Comparison of ENCODE assay signal across 34 cellular contexts in genomic region chr4:152836936-152837335, GRCh38. TPM values are rescaled to one million over a fixed set of nuclear protein-coding genes. Genes with fewer than 3 reads are reported as not detected.
"Had no signal": no experiment of that assay in that cellular context is flagged by ENCODE, and none has a peak within 500 bp of the region (broad histone marks: within the 10 kb centered on the region; RNA-seq: fewer than 3 reads in every experiment).

No MANE protein-coding gene starts in this region.

- ATAC-seq: activated CD8-positive, alpha-beta T cell treated with anti-CD3 and anti-CD28 coated beads for 36 hours; activated naive CD8-positive, alpha-beta T cell treated with anti-CD3 and anti-CD28 coated beads, Interleukin-2, amount 50 U/mL, for 24 hours had no signal

- H3K4me3 ChIP-seq: ascending aorta, cardiac muscle cell had no signal

- H3K36me3 ChIP-seq: cardiac muscle cell had no signal

- H3K4me1 ChIP-seq: ascending aorta had no signal

- H3K27ac ChIP-seq: ascending aorta, cardiac muscle cell, WERI-Rb-1 had no signal

- H3K4me1 Mint-ChIP-seq: brain had no signal

- H3K4me3 Mint-ChIP-seq: activated B cell treated with CpG ODN at 0.5 μM for 24 hours; activated CD4-positive, alpha-beta memory T cell treated with anti-CD3 and anti-CD28 coated beads for 36 hours; activated CD4-positive, alpha-beta T cell treated with anti-CD3 and anti-CD28 coated beads, Interleukin-2, amount 10 ng/mL, durations not matched to agents 24 days and 14 days; activated CD8-positive, alpha-beta T cell treated with anti-CD3 and anti-CD28 coated beads for 36 hours; activated naive CD4-positive, alpha-beta T cell treated with anti-CD3 and anti-CD28 coated beads, Interleukin-2, amount 10 ng/mL, durations not matched to agents 7 days and 5 days; activated naive CD4-positive, alpha-beta T cell treated with anti-CD3 and anti-CD28 coated beads, Interleukin-2, amount 50 U/mL, for 24 hours; activated naive CD8-positive, alpha-beta T cell; activated naive CD8-positive, alpha-beta T cell treated with anti-CD3 and anti-CD28 coated beads, Interleukin-2, amount 10 ng/mL, durations not matched to agents 7 days and 5 days; activated naive CD8-positive, alpha-beta T cell treated with anti-CD3 and anti-CD28 coated beads, Interleukin-2, amount 50 U/mL, for 24 hours; activated T-cell treated with anti-CD3 and anti-CD28 coated beads, Interleukin-2, amount 50 U/mL, for 24 hours; brain; T-helper 1 cell treated with Interleukin-12 subunit alpha and Interleukin-12 subunit beta and Interleukin-4 antibody, amounts not matched to agents 30 μg/mL and 1 μg/mL, for 36 hours; T-helper 2 cell treated with Interferon-gamma antibody and Interleukin-4, amounts not matched to agents 5 μg/mL and 100 μg/mL, for 36 hours had no signal

- H3K27me3 ChIP-seq: ascending aorta, cardiac muscle cell had no signal

- H3K27ac Mint-ChIP-seq: activated B cell treated with CpG ODN at 0.5 μM for 24 hours; activated CD4-positive, alpha-beta memory T cell treated with anti-CD3 and anti-CD28 coated beads for 36 hours; activated CD4-positive, alpha-beta T cell treated with anti-CD3 and anti-CD28 coated beads, Interleukin-2, amount 10 ng/mL, durations not matched to agents 24 days and 14 days; activated CD8-positive, alpha-beta T cell treated with anti-CD3 and anti-CD28 coated beads for 36 hours; activated naive CD4-positive, alpha-beta T cell treated with anti-CD3 and anti-CD28 coated beads, Interleukin-2, amount 50 U/mL, for 24 hours; activated naive CD8-positive, alpha-beta T cell; activated naive CD8-positive, alpha-beta T cell treated with anti-CD3 and anti-CD28 coated beads, Interleukin-2, amount 10 ng/mL, durations not matched to agents 7 days and 5 days; activated naive CD8-positive, alpha-beta T cell treated with anti-CD3 and anti-CD28 coated beads, Interleukin-2, amount 50 U/mL, for 24 hours; activated T-cell treated with anti-CD3 and anti-CD28 coated beads, Interleukin-2, amount 50 U/mL, for 24 hours; activated T-helper 2 cell treated with anti-CD3 and anti-CD28 coated beads, Interferon-gamma antibody, Interleukin-2, Interleukin-4, amounts not matched to agents 10 μg/mL and 5 μg/mL and 100 μg/mL, durations not matched to agents 14 hours and 24 hours and 36 hours; brain; T-helper 1 cell treated with Interleukin-12 subunit alpha and Interleukin-12 subunit beta and Interleukin-4 antibody, amounts not matched to agents 30 μg/mL and 1 μg/mL, for 36 hours; T-helper 2 cell treated with Interferon-gamma antibody and Interleukin-4, amounts not matched to agents 5 μg/mL and 100 μg/mL, for 36 hours had no signal

- H3K27me3 Mint-ChIP-seq: activated B cell treated with CpG ODN at 0.5 μM for 24 hours; activated CD4-positive, alpha-beta memory T cell treated with anti-CD3 and anti-CD28 coated beads for 36 hours; activated CD4-positive, alpha-beta T cell treated with anti-CD3 and anti-CD28 coated beads, Interleukin-2, amount 10 ng/mL, durations not matched to agents 24 days and 14 days; activated CD8-positive, alpha-beta T cell treated with anti-CD3 and anti-CD28 coated beads for 36 hours; activated naive CD4-positive, alpha-beta T cell treated with anti-CD3 and anti-CD28 coated beads, Interleukin-2, amount 10 ng/mL, durations not matched to agents 7 days and 5 days; activated naive CD4-positive, alpha-beta T cell treated with anti-CD3 and anti-CD28 coated beads, Interleukin-2, amount 50 U/mL, for 24 hours; activated naive CD8-positive, alpha-beta T cell; activated naive CD8-positive, alpha-beta T cell treated with anti-CD3 and anti-CD28 coated beads, Interleukin-2, amount 10 ng/mL, durations not matched to agents 7 days and 5 days; activated naive CD8-positive, alpha-beta T cell treated with anti-CD3 and anti-CD28 coated beads, Interleukin-2, amount 50 U/mL, for 24 hours; activated T-cell treated with anti-CD3 and anti-CD28 coated beads, Interleukin-2, amount 50 U/mL, for 24 hours had no signal

- DNase-seq: activated B cell treated with CpG ODN at 0.5 μM for 24 hours; activated CD4-positive, alpha-beta memory T cell treated with anti-CD3 and anti-CD28 coated beads for 36 hours; activated CD4-positive, alpha-beta T cell treated with anti-CD3 and anti-CD28 coated beads for 4 hours; activated CD4-positive, alpha-beta T cell treated with anti-CD3 and anti-CD28 coated beads, Interleukin-2, amount 10 ng/mL, durations not matched to agents 24 days and 14 days; activated CD4-positive, alpha-beta T cell treated with anti-CD3 and anti-CD28 coated beads, Interleukin-2, amount 50 U/mL, for 1 hour; activated CD4-positive, alpha-beta T cell treated with anti-CD3 and anti-CD28 coated beads, Interleukin-2, amount 50 U/mL, for 4 hours; activated CD4-positive, CD25-positive, alpha-beta regulatory T cell treated with anti-CD3 and anti-CD28 coated beads, Interleukin-2, amount 50 U/mL, for 72 hours; activated CD8-positive, alpha-beta memory T cell treated with anti-CD3 and anti-CD28 coated beads, Interleukin-2, amount 50 U/mL, for 48 hours; activated CD8-positive, alpha-beta T cell treated with anti-CD3 and anti-CD28 coated beads for 36 hours; activated effector memory CD4-positive, alpha-beta T cell treated with Interleukin-2 at 50 U/mL for 16 hours; activated gamma-delta T cell; activated naive CD4-positive, alpha-beta T cell treated with anti-CD3 and anti-CD28 coated beads, Interleukin-2, amount 10 ng/mL, durations not matched to agents 7 days and 5 days; activated naive CD4-positive, alpha-beta T cell treated with Interleukin-2 at 50 U/mL for 16 hours; activated naive CD8-positive, alpha-beta T cell treated with anti-CD3 and anti-CD28 coated beads, Interleukin-2, amount 10 ng/mL, durations not matched to agents 7 days and 5 days; activated naive CD8-positive, alpha-beta T cell treated with anti-CD3 and anti-CD28 coated beads, Interleukin-2, amount 50 U/mL, for 24 hours; activated T-cell treated with anti-CD3 and anti-CD28 coated beads, Interleukin-2, amount 50 U/mL, for 24 hours; activated T-cell treated with anti-CD3 and anti-CD28 coated beads, Interleukin-2, amount 50 U/mL, for 48 hours; amygdala; anterior cingulate cortex; caudate nucleus; T-helper 1 cell; T-helper 2 cell; T-helper 9 cell; WERI-Rb-1 had no signal

- FAIRE-seq: bronchial epithelial cell, TTC549 had no signal

RNA-seq across cellular contexts. Expression of gene TIGD4, which starts 57.4 kb away (rescaled TPM):
- total RNA-seq: ascending aorta had no signal
